20 cellular contexts compared by ENCODE assay signal in genomic region chr9:137787376-137787775, GRCh38.
"Had no signal": no experiment of that assay in that cellular context is flagged by ENCODE, and none has a peak within 500 bp of the region (broad histone marks: within the 10 kb centered on the region; RNA-seq: fewer than 3 reads in every experiment).

No MANE protein-coding gene starts in this region.

- H3K4me3 Mint-ChIP-seq: activated CD4-positive, alpha-beta memory T cell treated with anti-CD3 and anti-CD28 coated beads, Interleukin-2, amount 10 ng/mL, durations not matched to agents 7 days and 5 days; activated CD8-positive, alpha-beta memory T cell treated with anti-CD3 and anti-CD28 coated beads, Interleukin-2, amount 10 ng/mL, durations not matched to agents 7 days and 5 days; activated naive CD8-positive, alpha-beta T cell treated with anti-CD3 and anti-CD28 coated beads for 36 hours; activated T-helper 17 cell treated with anti-CD3 and anti-CD28 coated beads, Interleukin-2, amount 50 U/mL, for 72 hours; dendritic cell treated with granulocyte-macrophage colony-stimulating factor and Interleukin-4, amounts not matched to agents 40 ng/mL and 50 ng/mL, for 4 days; nephron had no signal

- FAIRE-seq: urothelium cell line had no signal

- ATAC-seq: activated CD8-positive, alpha-beta memory T cell treated with anti-CD3 and anti-CD28 coated beads, Interleukin-2, amount 10 ng/mL, durations not matched to agents 7 days and 5 days; activated T-helper 17 cell treated with anti-CD3 and anti-CD28 coated beads, Interleukin-2, amount 50 U/mL, for 72 hours; left cardiac atrium had no signal

- H3K27ac Mint-ChIP-seq: activated CD8-positive, alpha-beta memory T cell treated with anti-CD3 and anti-CD28 coated beads, Interleukin-2, amount 10 ng/mL, durations not matched to agents 7 days and 5 days; activated naive CD8-positive, alpha-beta T cell treated with anti-CD3 and anti-CD28 coated beads for 36 hours; dendritic cell treated with granulocyte-macrophage colony-stimulating factor and Interleukin-4, amounts not matched to agents 40 ng/mL and 50 ng/mL, for 4 days; nephron had no signal

- H3K9me3 Mint-ChIP-seq: activated CD4-positive, alpha-beta memory T cell treated with anti-CD3 and anti-CD28 coated beads, Interleukin-2, amount 10 ng/mL, durations not matched to agents 7 days and 5 days; activated naive CD8-positive, alpha-beta T cell treated with anti-CD3 and anti-CD28 coated beads for 36 hours; activated T-helper 17 cell treated with anti-CD3 and anti-CD28 coated beads, Interleukin-2, amount 50 U/mL, for 72 hours; nephron had no signal

- H3K27ac ChIP-seq: esophagus squamous epithelium, lower lobe of right lung, psoas muscle, thyroid gland had no signal

- H3K4me3 ChIP-seq: esophagus squamous epithelium, lower lobe of right lung, psoas muscle, thyroid gland had no signal

- H3K4me1 Mint-ChIP-seq: activated naive CD8-positive, alpha-beta T cell treated with anti-CD3 and anti-CD28 coated beads for 36 hours had no signal

- DNase-seq: activated CD4-positive, alpha-beta memory T cell treated with anti-CD3 and anti-CD28 coated beads, Interleukin-2, amount 10 ng/mL, durations not matched to agents 7 days and 5 days; activated CD4-positive, alpha-beta T cell treated with anti-CD3 and anti-CD28 coated beads for 48 hours; activated CD4-positive, CD25-positive, alpha-beta regulatory T cell; activated CD8-positive, alpha-beta memory T cell treated with anti-CD3 and anti-CD28 coated beads, Interleukin-2, amount 10 ng/mL, durations not matched to agents 7 days and 5 days; activated naive CD4-positive, alpha-beta T cell; activated naive CD8-positive, alpha-beta T cell treated with anti-CD3 and anti-CD28 coated beads for 36 hours; amniotic stem cell; effector CD8-positive, alpha-beta T cell; esophagus squamous epithelium; left cardiac atrium; lower lobe of right lung; psoas muscle; right cardiac atrium; stimulated activated CD4-positive, alpha-beta T cell treated with anti-CD3 and anti-CD28 coated beads, Interleukin-4, amount 100 ng/mL, for 4 hours; stimulated activated naive CD4-positive, alpha-beta T cell treated with Interleukin-2 at 50 U/mL for 16 hours; thyroid gland had no signal

- H3K27me3 ChIP-seq: esophagus squamous epithelium, thyroid gland had no signal

- H3K27me3 Mint-ChIP-seq: activated CD4-positive, alpha-beta memory T cell treated with anti-CD3 and anti-CD28 coated beads, Interleukin-2, amount 10 ng/mL, durations not matched to agents 7 days and 5 days; activated CD8-positive, alpha-beta memory T cell treated with anti-CD3 and anti-CD28 coated beads, Interleukin-2, amount 10 ng/mL, durations not matched to agents 7 days and 5 days; activated naive CD8-positive, alpha-beta T cell treated with anti-CD3 and anti-CD28 coated beads for 36 hours; activated T-helper 17 cell treated with anti-CD3 and anti-CD28 coated beads, Interleukin-2, amount 50 U/mL, for 72 hours; dendritic cell treated with granulocyte-macrophage colony-stimulating factor and Interleukin-4, amounts not matched to agents 40 ng/mL and 50 ng/mL, for 4 days had no signal

- H3K4me1 ChIP-seq: esophagus squamous epithelium, lower lobe of right lung, psoas muscle, thyroid gland had no signal

- H3K9me3 ChIP-seq: esophagus squamous epithelium, lower lobe of right lung, psoas muscle, thyroid gland had no signal
